In the genomic region with DNA sequence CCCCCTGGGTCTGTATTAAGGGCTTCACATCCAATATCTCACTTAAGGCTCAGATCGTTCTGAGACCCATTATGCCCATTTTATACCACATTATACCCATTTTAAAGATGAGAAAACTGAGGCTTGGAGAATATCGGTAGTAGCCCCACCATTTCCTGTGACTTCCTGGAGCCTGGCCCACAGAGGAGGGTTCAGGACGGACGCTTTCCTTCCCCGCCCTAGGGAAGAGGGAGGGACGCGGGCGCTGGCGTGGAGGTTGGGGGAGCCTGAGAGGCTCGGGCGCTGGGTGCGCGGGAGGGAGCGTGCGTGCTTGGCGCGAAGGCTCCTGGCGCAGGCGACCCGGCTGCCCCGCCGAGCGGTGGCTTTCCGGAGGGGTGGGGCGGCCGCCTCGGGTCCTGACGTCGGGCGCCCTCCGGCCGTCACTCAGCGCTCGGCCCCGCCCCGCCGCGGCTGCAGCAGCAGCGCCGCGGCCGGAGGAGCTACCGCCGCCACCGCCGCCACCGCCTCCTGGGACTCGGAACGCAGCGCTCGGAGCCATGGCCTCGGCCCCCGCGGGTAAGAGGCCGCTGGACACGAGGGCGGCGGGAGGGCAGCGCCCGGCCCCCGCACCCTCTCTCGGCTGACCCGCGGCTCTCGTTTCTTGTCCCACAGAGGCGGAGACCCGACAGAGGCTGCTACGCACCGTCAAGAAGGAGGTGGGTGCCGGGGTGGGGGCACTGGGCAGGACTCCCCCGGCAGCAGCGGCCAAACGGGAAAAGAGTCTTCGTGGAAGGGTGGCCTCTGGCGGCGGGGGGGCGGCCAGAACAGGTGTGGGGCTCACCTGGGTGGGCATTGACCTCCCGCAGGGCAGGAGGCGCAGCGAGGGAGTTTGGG, we compare ENCODE assay signal across 8 cellular contexts. TPM values are rescaled to one million over a fixed set of nuclear protein-coding genes. Genes with fewer than 3 reads are reported as not detected.
DNase-seq lines count a peak whose midpoint lies in the region; ATAC-seq and TF ChIP-seq lines count a peak whose summit lies in the region.

A gene with protein sequence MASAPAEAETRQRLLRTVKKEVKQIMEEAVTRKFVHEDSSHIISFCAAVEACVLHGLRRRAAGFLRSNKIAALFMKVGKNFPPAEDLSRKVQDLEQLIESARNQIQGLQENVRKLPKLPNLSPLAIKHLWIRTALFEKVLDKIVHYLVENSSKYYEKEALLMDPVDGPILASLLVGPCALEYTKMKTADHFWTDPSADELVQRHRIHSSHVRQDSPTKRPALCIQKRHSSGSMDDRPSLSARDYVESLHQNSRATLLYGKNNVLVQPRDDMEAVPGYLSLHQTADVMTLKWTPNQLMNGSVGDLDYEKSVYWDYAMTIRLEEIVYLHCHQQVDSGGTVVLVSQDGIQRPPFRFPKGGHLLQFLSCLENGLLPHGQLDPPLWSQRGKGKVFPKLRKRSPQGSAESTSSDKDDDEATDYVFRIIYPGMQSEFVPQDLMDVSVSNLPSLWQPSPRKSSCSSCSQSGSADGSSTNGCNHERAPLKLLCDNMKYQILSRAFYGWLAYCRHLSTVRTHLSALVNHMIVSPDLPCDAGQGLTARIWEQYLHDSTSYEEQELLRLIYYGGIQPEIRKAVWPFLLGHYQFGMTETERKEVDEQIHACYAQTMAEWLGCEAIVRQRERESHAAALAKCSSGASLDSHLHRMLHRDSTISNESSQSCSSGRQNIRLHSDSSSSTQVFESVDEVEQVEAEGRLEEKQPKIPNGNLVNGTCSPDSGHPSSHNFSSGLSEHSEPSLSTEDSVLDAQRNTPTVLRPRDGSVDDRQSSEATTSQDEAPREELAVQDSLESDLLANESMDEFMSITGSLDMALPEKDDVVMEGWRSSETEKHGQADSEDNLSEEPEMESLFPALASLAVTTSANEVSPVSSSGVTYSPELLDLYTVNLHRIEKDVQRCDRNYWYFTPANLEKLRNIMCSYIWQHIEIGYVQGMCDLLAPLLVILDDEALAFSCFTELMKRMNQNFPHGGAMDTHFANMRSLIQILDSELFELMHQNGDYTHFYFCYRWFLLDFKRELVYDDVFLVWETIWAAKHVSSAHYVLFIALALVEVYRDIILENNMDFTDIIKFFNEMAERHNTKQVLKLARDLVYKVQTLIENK (plus strand): TSS at position 422 of the 873 bp plus-strand sequence. CDS start 115 bp downstream, at position 537.

- H3K79me1 ChIP-seq in IMR-90 (ENCODE audit: low read depth in 1 of 2, low read length in 2 of 2), result no peaks in the 10 kb centered on the region

- H3K27ac ChIP-seq in IMR-90 (ENCODE audit: insufficient read depth, low read length) (no peak within 1 kb of the TSS), SJSA1 (no peak within 1 kb of the TSS), subcutaneous abdominal adipose tissue (ENCODE audit: low read depth, low read length) (no peak within 1 kb of the TSS)

- H2BK15ac ChIP-seq in IMR-90 (ENCODE audit: low read depth, low read length), result no peak within 1 kb of the TSS

- no peak within 1 kb of the TSS for H3K4ac ChIP-seq in IMR-90 (ENCODE audit: low read depth, low read length)

- intact Hi-C loops in IMR-90 (cut with micrococcal nuclease), result no loop called here

- H2AK5ac ChIP-seq in IMR-90 (ENCODE audit: low read depth, low read length), result no peak within 1 kb of the TSS

- 0% methylated on average over 33 of the region's 80 CpGs; no CpG with 5 or more reads in 1 of the 2 experiments for WGBS in IMR-90 (ENCODE audit: extremely low coverage in 2 of 2, insufficient read length in 1 of 2), 2 experiments

- no peak within 1 kb of the TSS for H2BK120ac ChIP-seq in IMR-90 (ENCODE audit: low read depth, low read length)

- no peaks in the 10 kb centered on the region for H3K9me3 ChIP-seq in IMR-90 (ENCODE audit: control insufficient read depth, insufficient read depth, low read length)
- H3K9me3 ChIP-seq in SJSA1 (replicated peaks), result no peaks in the 10 kb centered on the region
- H3K9me3 ChIP-seq in subcutaneous abdominal adipose tissue (ENCODE audit: control insufficient read depth in 5 of 5, low read length in 5 of 5), result no peaks in the 10 kb centered on the region

- no peak within 1 kb of the TSS for H4K91ac ChIP-seq in IMR-90 (ENCODE audit: insufficient read depth, low read depth, low read length)

- H3K27me3 ChIP-seq in IMR-90 (ENCODE audit: control insufficient read depth, insufficient read depth, low read length) (peaks cover 23% of the 10 kb centered on the region), SJSA1 (replicated peaks) (no peaks in the 10 kb centered on the region), subcutaneous abdominal adipose tissue (ENCODE audit: control insufficient read depth in 5 of 5, insufficient read depth in 4 of 5, low read length in 5 of 5) (no peaks in the 10 kb centered on the region)

- H3K4me3 ChIP-seq in GM08714 (ENCODE audit: low read length) (peak within 1 kb of the TSS; percentile 49), IMR-90 (ENCODE audit: insufficient read depth, low read depth, low read length) (peak within 1 kb of the TSS; percentile 42), SJSA1 (peak within 1 kb of the TSS; percentile 29), subcutaneous abdominal adipose tissue (ENCODE audit: low read depth in 1 of 5, low read length in 5 of 5) (peak within 1 kb of the TSS; percentile 48 to 73 (median 66))

- peak; percentile 96 for ATAC-seq in IMR-90 (ENCODE audit: low read depth)

- peak within 1 kb of the TSS; percentile 93 for H2AFZ ChIP-seq in IMR-90 (replicated peaks; ENCODE audit: low read length, poor library complexity)

- H3K36me3 ChIP-seq in IMR-90 (ENCODE audit: control insufficient read depth, insufficient read depth, low read length), result no peaks in the 10 kb centered on the region
- H3K36me3 ChIP-seq in SJSA1, result no peaks in the 10 kb centered on the region
- H3K36me3 ChIP-seq in subcutaneous abdominal adipose tissue (ENCODE audit: control insufficient read depth in 5 of 5, insufficient read depth in 5 of 5, low read length in 5 of 5), result no peaks in the 10 kb centered on the region

- no peak within 1 kb of the TSS for H3K23ac ChIP-seq in IMR-90 (ENCODE audit: low read depth, low read length)

- H4K20me1 ChIP-seq in IMR-90 (ENCODE audit: insufficient read depth, low read length), result no peaks in the 10 kb centered on the region

- H3K9ac ChIP-seq in IMR-90 (ENCODE audit: low read depth, low read length) (no peak within 1 kb of the TSS), subcutaneous abdominal adipose tissue (ENCODE audit: low read length in 5 of 5) (peak within 1 kb of the TSS in 3 of 5 donors; percentile 2 to 69 (median 39))

- CTCF ChIA-PET in IMR-90 (lab: Yijun Ruan, JAX), result no interaction called here

- DNase-seq in IMR-90, result peak; percentile 27
- peak; percentile 60 to 69 for DNase-seq in SJSA1 (ENCODE audit: low read depth in 1 of 2, low spot score in 2 of 2)
- DNase-seq in activated naive CD4-positive, alpha-beta T cell treated with Interleukin-2 at 50 U/mL for 16 hours, result peak; percentile 79
- peak; percentile 69 for DNase-seq in globus pallidus (ENCODE audit: low spot score)
- DNase-seq in nucleus accumbens (lab: John Stamatoyannopoulos, UW), result peak in 46 of 56 donors; percentile 13 to 83 (median 51)
- DNase-seq in cortex of kidney (lab: John Stamatoyannopoulos, UW), result no peak

- H3K9me1 ChIP-seq in IMR-90 (ENCODE audit: insufficient read depth, low read length), result no peaks in the 10 kb centered on the region; the same call in 1 of the 2 replicates

- H2BK5ac ChIP-seq in IMR-90 (ENCODE audit: low read depth, low read length, poor library complexity, severe bottlenecking), result no peak within 1 kb of the TSS

- no peak for TF ChIP-seq CTCF in IMR-90 (conservative IDR thresholded peaks at IDR 0.05; ENCODE audit: low read depth, low read length)

- in situ Hi-C loops in IMR-90 (cut with MboI; ENCODE audit: low sequenced_read_pairs), result no loop called here

- no peak within 1 kb of the TSS for H4K5ac ChIP-seq in IMR-90 (ENCODE audit: low read depth, low read length)

- H3K18ac ChIP-seq in IMR-90 (ENCODE audit: low read depth, low read length), result no peak within 1 kb of the TSS

- no peak for TF ChIP-seq POLR2A in IMR-90 (IDR thresholded peaks at IDR 0.05; ENCODE audit: low read depth, low read length)

- no TSS peak for BruUV-seq in IMR-90 (replicated peaks; lab: Mats Ljungman, UMichigan)

- POLR2A ChIA-PET in IMR-90 (lab: Charles Lee; ENCODE audit: unreplicated experiment), result no interaction called here

- peak within 1 kb of the TSS; percentile 76 for H2AK9ac ChIP-seq in IMR-90 (replicated peaks; ENCODE audit: low read depth, low read length, poor library complexity)

- H2BK20ac ChIP-seq in IMR-90 (ENCODE audit: low read depth, low read length), result no peak within 1 kb of the TSS

- no peak for TF ChIP-seq RAD21 in IMR-90 (IDR thresholded peaks at IDR 0.05; ENCODE audit: low read length)

- dilution Hi-C loops in IMR-90 (cut with HindIII; ENCODE audit: low sequenced_read_pairs, unreplicated experiment), result no loop called here

- no peaks in the 10 kb centered on the region for H3K4me1 ChIP-seq in IMR-90 (ENCODE audit: control insufficient read depth, insufficient read depth, low read length)
- H3K4me1 ChIP-seq in SJSA1 (replicated peaks), result peaks cover 11% of the 10 kb centered on the region
- H3K4me1 ChIP-seq in subcutaneous abdominal adipose tissue (ENCODE audit: control insufficient read depth in 5 of 5, insufficient read depth in 5 of 5, low read length in 5 of 5), result peaks cover 0 to 10% (median 9%) of the 10 kb centered on the region in 5 donors

- no peak within 1 kb of the TSS for H4K8ac ChIP-seq in IMR-90 (ENCODE audit: low read depth in 2 of 2, low read length in 2 of 2)

- H3K14ac ChIP-seq in IMR-90 (replicated peaks; ENCODE audit: low read depth, low read length), result no peak within 1 kb of the TSS

- H3K4me2 ChIP-seq in IMR-90 (ENCODE audit: low read depth, low read length), result peak within 1 kb of the TSS; percentile 54

- no peak within 1 kb of the TSS for H3K56ac ChIP-seq in IMR-90 (ENCODE audit: extremely low read depth, insufficient read depth, low read length)

TF ChIP-seq in IMR-90, 13 proteins besides CTCF, POLR2A, EP300 and RAD21:
- TF ChIP-seq SMC3 (IDR thresholded peaks at IDR 0.05; ENCODE audit: low read depth, low read length), result no peak
- TF ChIP-seq MAZ (IDR thresholded peaks at IDR 0.05; ENCODE audit: borderline replicate concordance, low read depth, low read length), result peak; percentile 60; the same call in 1 of the 2 replicates
- TF ChIP-seq RCOR1 (IDR thresholded peaks at IDR 0.05; ENCODE audit: insufficient replicate concordance, low read length), result peak; percentile 75
TF ChIP-seq in IMR-90: peak in this region for 2.

RNA-seq across cellular contexts. Expression of the gene that starts here (rescaled TPM):
- not detected in 2 replicates for total RNA-seq in IMR-90 (2012; rRNA removed)
- not detected in 2 replicates for polyA plus RNA-seq in IMR-90 (2012; rRNA removed)
- not detected in 2 replicates for polyA plus RNA-seq in IMR-90 (2012; cell fraction: cytosol; rRNA removed)
- not detected in 2 replicates for polyA plus RNA-seq in IMR-90 (2012; cell fraction: nucleus; rRNA removed; ENCODE audit: low replicate concordance)
- total RNA-seq in SJSA1 (2014; rRNA removed; shearing (Covaris generic)), result not detected in 2 replicates

Comparison
In these comparisons a context has a peak if more than half of its experiments do, and no peak if none do; other contexts are left out.
1. Peak in DNase-seq, ATAC-seq, H3K4me3 ChIP-seq and H3K4me2 ChIP-seq in IMR-90; RNA of the gene not detected or under 1 TPM.
2. Peak in DNase-seq and H3K4me3 ChIP-seq in SJSA1; RNA of the gene not detected or under 1 TPM.